In genomic region chr18:13811993-13812392, GRCh38 we compare ENCODE assay signal across 14 cellular contexts. TPM values are rescaled to one million over a fixed set of nuclear protein-coding genes. Genes with fewer than 3 reads are reported as not detected.
DNase-seq lines count a peak whose midpoint lies in the region; ATAC-seq and TF ChIP-seq lines count a peak whose summit lies in the region.
"Had no signal": no experiment of that assay in that cellular context is flagged by ENCODE, and none has a peak within 500 bp of the region (broad histone marks: within the 10 kb centered on the region; RNA-seq: fewer than 3 reads in every experiment).

No MANE protein-coding gene starts in this region.

- H3K79me2 ChIP-seq in OCI-LY1 (ENCODE audit: insufficient read depth, low read length) (no peaks in the 10 kb centered on the region), smooth muscle cell (ENCODE audit: low read depth) (no peaks in the 10 kb centered on the region)

- H3K4me1 ChIP-seq in BE2C = no peaks in the 10 kb centered on the region
- H3K4me1 ChIP-seq in OCI-LY1 (ENCODE audit: insufficient read depth, low read length, severe bottlenecking) = no peaks in the 10 kb centered on the region
- no peaks in the 10 kb centered on the region for H3K4me1 ChIP-seq in smooth muscle cell (ENCODE audit: low read depth)

- H3K36me3 Mint-ChIP-seq in activated T-helper 1 cell treated with anti-CD3 and anti-CD28 coated beads, Interleukin-12 subunit alpha, Interleukin-12 subunit beta, Interleukin-2, Interleukin-4 antibody, amounts not matched to agents 30 ng/mL and 10 ng/mL and 1 ng/mL, durations not matched to agents 14 hours and 24 hours and 36 hours (ENCODE audit: low read depth) = no peaks in the 10 kb centered on the region

- no peaks in the 10 kb centered on the region for H3K4me1 Mint-ChIP-seq in activated T-helper 1 cell treated with anti-CD3 and anti-CD28 coated beads, Interleukin-12 subunit alpha, Interleukin-12 subunit beta, Interleukin-2, Interleukin-4 antibody, amounts not matched to agents 30 ng/mL and 10 ng/mL and 1 ng/mL, durations not matched to agents 14 hours and 24 hours and 36 hours (ENCODE audit: low read depth)
- H3K4me1 Mint-ChIP-seq: activated CD4-positive, alpha-beta memory T cell treated with anti-CD3 and anti-CD28 coated beads, Interleukin-2, amount 10 ng/mL, durations not matched to agents 7 days and 5 days had no signal

- H3K4me2 ChIP-seq in OCI-LY1 (ENCODE audit: low read length) (no peak overlapping the region), smooth muscle cell (no peak overlapping the region)

- ATAC-seq in HG03159 (IDR thresholded peaks at IDR 0.05; ENCODE audit: unreplicated experiment) (no peak), HG03175 (IDR thresholded peaks at IDR 0.05; ENCODE audit: unreplicated experiment) (no peak)

- DNase-seq in BE2C (no peak), epithelial cell of proximal tubule (ENCODE audit: low read depth) (no peak), smooth muscle cell (lab: John Stamatoyannopoulos, UW; ENCODE audit: unreplicated experiment) (no peak)
- DNase-seq in activated T-helper 1 cell treated with anti-CD3 and anti-CD28 coated beads, Interleukin-12 subunit alpha, Interleukin-12 subunit beta, Interleukin-2, Interleukin-4 antibody, amounts not matched to agents 30 ng/mL and 10 ng/mL and 1 ng/mL, durations not matched to agents 14 hours and 24 hours and 36 hours (ENCODE audit: low spot score) = no peak
- DNase-seq: activated CD4-positive, alpha-beta memory T cell treated with anti-CD3 and anti-CD28 coated beads, Interleukin-2, amount 10 ng/mL, durations not matched to agents 7 days and 5 days; HCEC 1CT; NCI-H1092 treated with DMSO at 0.1 percent for 48 hours; small intestine had no signal

- no peaks in the 10 kb centered on the region for H3K9me3 Mint-ChIP-seq in activated T-helper 1 cell treated with anti-CD3 and anti-CD28 coated beads, Interleukin-12 subunit alpha, Interleukin-12 subunit beta, Interleukin-2, Interleukin-4 antibody, amounts not matched to agents 30 ng/mL and 10 ng/mL and 1 ng/mL, durations not matched to agents 14 hours and 24 hours and 36 hours
- H3K9me3 Mint-ChIP-seq: activated CD4-positive, alpha-beta memory T cell treated with anti-CD3 and anti-CD28 coated beads, Interleukin-2, amount 10 ng/mL, durations not matched to agents 7 days and 5 days had no signal

- H3K9me3 ChIP-seq in BE2C = no peaks in the 10 kb centered on the region
- H3K9me3 ChIP-seq in OCI-LY1 (ENCODE audit: low read length) = no peaks in the 10 kb centered on the region
- H3K9me3 ChIP-seq in smooth muscle cell (replicated peaks; ENCODE audit: low read depth) = no peaks in the 10 kb centered on the region

- H3K4me3 Mint-ChIP-seq in activated T-helper 1 cell treated with anti-CD3 and anti-CD28 coated beads, Interleukin-12 subunit alpha, Interleukin-12 subunit beta, Interleukin-2, Interleukin-4 antibody, amounts not matched to agents 30 ng/mL and 10 ng/mL and 1 ng/mL, durations not matched to agents 14 hours and 24 hours and 36 hours = no peak overlapping the region
- H3K4me3 Mint-ChIP-seq: activated CD4-positive, alpha-beta memory T cell treated with anti-CD3 and anti-CD28 coated beads, Interleukin-2, amount 10 ng/mL, durations not matched to agents 7 days and 5 days had no signal

- H3K36me3 ChIP-seq in BE2C (no peaks in the 10 kb centered on the region), OCI-LY1 (ENCODE audit: insufficient read depth, low read length) (no peaks in the 10 kb centered on the region), smooth muscle cell (ENCODE audit: low read depth) (no peaks in the 10 kb centered on the region)

- H3F3A ChIP-seq in OCI-LY1 (ENCODE audit: insufficient read depth, low read length) (no peaks in the 10 kb centered on the region), smooth muscle cell (ENCODE audit: low read depth) (no peaks in the 10 kb centered on the region)

- H3K9me2 ChIP-seq in OCI-LY1 (ENCODE audit: low read depth, low read length) = no peaks in the 10 kb centered on the region

- H3K27me3 ChIP-seq in BE2C (no peaks in the 10 kb centered on the region), OCI-LY1 (ENCODE audit: insufficient read depth, low read length) (peaks cover 10% of the 10 kb centered on the region; the same call in 1 of the 2 replicates), smooth muscle cell (ENCODE audit: low read depth) (no peaks in the 10 kb centered on the region)

- H3K4me3 ChIP-seq in BE2C (ENCODE audit: low read depth, low read length) (no peak overlapping the region), OCI-LY1 (ENCODE audit: low read depth, low read length, poor library complexity, severe bottlenecking) (no peak overlapping the region), epithelial cell of proximal tubule (ENCODE audit: low read depth, low read length) (no peak overlapping the region), smooth muscle cell (no peak overlapping the region)

- peak; percentile 25; the same call in 1 of the 2 replicates for TF ChIP-seq CTCF in BE2C (IDR thresholded peaks at IDR 0.05; ENCODE audit: low read depth, low read length)
- TF ChIP-seq CTCF in GM12873 (IDR thresholded peaks at IDR 0.05; ENCODE audit: insufficient read depth, low read depth, low read length, missing control alignments) = peak; percentile 51
- peak; percentile 70 for TF ChIP-seq CTCF in OCI-LY1 (IDR thresholded peaks at IDR 0.05; ENCODE audit: low read length)
- peak; percentile 45 for TF ChIP-seq CTCF in epithelial cell of proximal tubule (conservative IDR thresholded peaks at IDR 0.05; ENCODE audit: low read depth, low read length)
- TF ChIP-seq CTCF in smooth muscle cell (IDR thresholded peaks at IDR 0.05; ENCODE audit: borderline replicate concordance, insufficient read depth, poor library complexity, severe bottlenecking) = no peak

- H3K27ac ChIP-seq in OCI-LY1 (ENCODE audit: low read depth, low read length, poor library complexity, severe bottlenecking) (no peak overlapping the region), smooth muscle cell (ENCODE audit: low read depth) (no peak overlapping the region)

- H4K20me1 ChIP-seq in OCI-LY1 (ENCODE audit: insufficient read depth, low read length) (no peaks in the 10 kb centered on the region), smooth muscle cell (ENCODE audit: low read depth) (no peaks in the 10 kb centered on the region)

- WGBS in smooth muscle cell (ENCODE audit: low lambda C conversion rate) = 69% methylated on average over 6 of the region's 6 CpGs

- peaks cover 7% of the 10 kb centered on the region for H3K27me3 Mint-ChIP-seq in activated T-helper 1 cell treated with anti-CD3 and anti-CD28 coated beads, Interleukin-12 subunit alpha, Interleukin-12 subunit beta, Interleukin-2, Interleukin-4 antibody, amounts not matched to agents 30 ng/mL and 10 ng/mL and 1 ng/mL, durations not matched to agents 14 hours and 24 hours and 36 hours (ENCODE audit: insufficient read depth)

- H3K27ac Mint-ChIP-seq in activated T-helper 1 cell treated with anti-CD3 and anti-CD28 coated beads, Interleukin-12 subunit alpha, Interleukin-12 subunit beta, Interleukin-2, Interleukin-4 antibody, amounts not matched to agents 30 ng/mL and 10 ng/mL and 1 ng/mL, durations not matched to agents 14 hours and 24 hours and 36 hours = no peak overlapping the region
- H3K27ac Mint-ChIP-seq: activated CD4-positive, alpha-beta memory T cell treated with anti-CD3 and anti-CD28 coated beads, Interleukin-2, amount 10 ng/mL, durations not matched to agents 7 days and 5 days had no signal

- intact Hi-C loops in activated T-helper 1 cell treated with anti-CD3 and anti-CD28 coated beads, Interleukin-12 subunit alpha, Interleukin-12 subunit beta, Interleukin-2, Interleukin-4 antibody, amounts not matched to agents 30 ng/mL and 10 ng/mL and 1 ng/mL, durations not matched to agents 14 hours and 24 hours and 36 hours (cut with micrococcal nuclease) = loop anchor here (5.0 kb wide), 1 partner anchor 255 kb away; no protein-coding TSS in a partner anchor

- no peak overlapping the region for H2AFZ ChIP-seq in OCI-LY1 (ENCODE audit: low read length)
- H2AFZ ChIP-seq in smooth muscle cell (ENCODE audit: low read depth) = no peak overlapping the region

- H3K9ac ChIP-seq in OCI-LY1 (ENCODE audit: low read length) (no peak overlapping the region), smooth muscle cell (ENCODE audit: low read depth) (no peak overlapping the region)

RNA-seq across cellular contexts. Expression of gene MC5R, which starts 12.0 kb away (rescaled TPM):
- not detected for polyA plus RNA-seq in BE2C (2012; ENCODE audit: insufficient read depth, insufficient read length, low read depth)
- total RNA-seq in epithelial cell of proximal tubule (not detected in 2 replicates), smooth muscle cell (not detected in 2 replicates)
- total RNA-seq in activated T-helper 1 cell treated with anti-CD3 and anti-CD28 coated beads, Interleukin-12 subunit alpha, Interleukin-12 subunit beta, Interleukin-2, Interleukin-4 antibody, amounts not matched to agents 30 ng/mL and 10 ng/mL and 1 ng/mL, durations not matched to agents 14 hours and 24 hours and 36 hours = not detected in 2 replicates
- polyA plus RNA-seq in smooth muscle cell = not detected in 2 replicates
- total RNA-seq: activated CD4-positive, alpha-beta memory T cell treated with anti-CD3 and anti-CD28 coated beads, Interleukin-2, amount 10 ng/mL, durations not matched to agents 7 days and 5 days; myocyte; RPMI7951 had no signal
- polyA plus RNA-seq: small intestine had no signal
